Comparison of ENCODE assay signal across 1 cellular context in the genomic region with DNA sequence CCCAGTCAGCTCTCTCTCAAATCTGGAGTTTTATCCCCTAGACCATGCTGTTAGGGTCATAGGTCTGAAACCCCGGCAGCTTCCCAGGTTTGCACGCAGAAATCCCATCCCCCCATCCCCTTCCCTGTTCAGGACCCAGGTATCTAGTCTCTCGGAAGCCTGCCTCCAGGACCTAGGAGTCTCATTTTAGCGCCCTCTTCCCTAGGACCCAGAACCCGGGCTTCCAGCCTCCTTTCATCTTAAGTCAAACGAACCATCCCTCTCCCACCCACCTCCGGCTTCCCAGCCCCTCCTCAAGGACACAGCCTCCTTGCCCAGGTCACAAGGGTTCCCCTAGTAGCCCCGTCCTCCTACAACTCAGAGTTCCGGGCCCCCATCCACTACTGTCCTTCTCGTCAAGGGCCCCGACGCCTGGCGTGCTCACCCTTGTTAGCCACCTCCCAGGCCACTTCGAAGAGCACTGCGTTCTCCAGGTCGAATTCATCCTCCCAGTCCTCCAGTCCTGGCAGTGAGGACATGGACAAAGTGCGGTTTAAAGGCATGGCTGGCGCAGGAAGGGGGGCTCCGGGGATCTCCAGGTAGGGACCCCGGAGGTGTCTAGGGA.
TF ChIP-seq lines count a peak whose summit lies in the region.

No MANE protein-coding gene starts in this region.

TF ChIP-seq in HCT116, 20 proteins besides CTCF, POLR2A, EP300 and RAD21:
- TF ChIP-seq EGR1 (IDR thresholded peaks at IDR 0.05; ENCODE audit: low read depth) (no peak), SRF (IDR thresholded peaks at IDR 0.05; ENCODE audit: low read depth) (no peak), YY1 (IDR thresholded peaks at IDR 0.05; ENCODE audit: extremely low read depth, insufficient replicate concordance, low read depth, low read length) (no peak), EZH2 (IDR thresholded peaks at IDR 0.05) (no peak), TCF7L2 (IDR thresholded peaks at IDR 0.05; ENCODE audit: borderline replicate concordance, extremely low read depth, insufficient read depth, insufficient read length) (no peak), EZH2phosphoT487 (IDR thresholded peaks at IDR 0.05; ENCODE audit: borderline replicate concordance) (no peak), ATF3 (IDR thresholded peaks at IDR 0.05) (no peak), FOSL1 (IDR thresholded peaks at IDR 0.05; ENCODE audit: low read depth) (no peak), ELF1 (IDR thresholded peaks at IDR 0.05; ENCODE audit: borderline replicate concordance, low read depth) (no peak), JUND (IDR thresholded peaks at IDR 0.05) (no peak), CEBPB (IDR thresholded peaks at IDR 0.05; ENCODE audit: low read depth) (no peak)
- TF ChIP-seq, protein P1, sequence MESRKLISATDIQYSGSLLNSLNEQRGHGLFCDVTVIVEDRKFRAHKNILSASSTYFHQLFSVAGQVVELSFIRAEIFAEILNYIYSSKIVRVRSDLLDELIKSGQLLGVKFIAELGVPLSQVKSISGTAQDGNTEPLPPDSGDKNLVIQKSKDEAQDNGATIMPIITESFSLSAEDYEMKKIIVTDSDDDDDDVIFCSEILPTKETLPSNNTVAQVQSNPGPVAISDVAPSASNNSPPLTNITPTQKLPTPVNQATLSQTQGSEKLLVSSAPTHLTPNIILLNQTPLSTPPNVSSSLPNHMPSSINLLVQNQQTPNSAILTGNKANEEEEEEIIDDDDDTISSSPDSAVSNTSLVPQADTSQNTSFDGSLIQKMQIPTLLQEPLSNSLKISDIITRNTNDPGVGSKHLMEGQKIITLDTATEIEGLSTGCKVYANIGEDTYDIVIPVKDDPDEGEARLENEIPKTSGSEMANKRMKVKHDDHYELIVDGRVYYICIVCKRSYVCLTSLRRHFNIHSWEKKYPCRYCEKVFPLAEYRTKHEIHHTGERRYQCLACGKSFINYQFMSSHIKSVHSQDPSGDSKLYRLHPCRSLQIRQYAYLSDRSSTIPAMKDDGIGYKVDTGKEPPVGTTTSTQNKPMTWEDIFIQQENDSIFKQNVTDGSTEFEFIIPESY (IDR thresholded peaks at IDR 0.05; ENCODE audit: extremely low read depth, insufficient replicate concordance, low read length): no peak
- TF ChIP-seq, protein P2, sequence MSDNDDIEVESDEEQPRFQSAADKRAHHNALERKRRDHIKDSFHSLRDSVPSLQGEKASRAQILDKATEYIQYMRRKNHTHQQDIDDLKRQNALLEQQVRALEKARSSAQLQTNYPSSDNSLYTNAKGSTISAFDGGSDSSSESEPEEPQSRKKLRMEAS (IDR thresholded peaks at IDR 0.05): no peak
- TF ChIP-seq, protein P3, sequence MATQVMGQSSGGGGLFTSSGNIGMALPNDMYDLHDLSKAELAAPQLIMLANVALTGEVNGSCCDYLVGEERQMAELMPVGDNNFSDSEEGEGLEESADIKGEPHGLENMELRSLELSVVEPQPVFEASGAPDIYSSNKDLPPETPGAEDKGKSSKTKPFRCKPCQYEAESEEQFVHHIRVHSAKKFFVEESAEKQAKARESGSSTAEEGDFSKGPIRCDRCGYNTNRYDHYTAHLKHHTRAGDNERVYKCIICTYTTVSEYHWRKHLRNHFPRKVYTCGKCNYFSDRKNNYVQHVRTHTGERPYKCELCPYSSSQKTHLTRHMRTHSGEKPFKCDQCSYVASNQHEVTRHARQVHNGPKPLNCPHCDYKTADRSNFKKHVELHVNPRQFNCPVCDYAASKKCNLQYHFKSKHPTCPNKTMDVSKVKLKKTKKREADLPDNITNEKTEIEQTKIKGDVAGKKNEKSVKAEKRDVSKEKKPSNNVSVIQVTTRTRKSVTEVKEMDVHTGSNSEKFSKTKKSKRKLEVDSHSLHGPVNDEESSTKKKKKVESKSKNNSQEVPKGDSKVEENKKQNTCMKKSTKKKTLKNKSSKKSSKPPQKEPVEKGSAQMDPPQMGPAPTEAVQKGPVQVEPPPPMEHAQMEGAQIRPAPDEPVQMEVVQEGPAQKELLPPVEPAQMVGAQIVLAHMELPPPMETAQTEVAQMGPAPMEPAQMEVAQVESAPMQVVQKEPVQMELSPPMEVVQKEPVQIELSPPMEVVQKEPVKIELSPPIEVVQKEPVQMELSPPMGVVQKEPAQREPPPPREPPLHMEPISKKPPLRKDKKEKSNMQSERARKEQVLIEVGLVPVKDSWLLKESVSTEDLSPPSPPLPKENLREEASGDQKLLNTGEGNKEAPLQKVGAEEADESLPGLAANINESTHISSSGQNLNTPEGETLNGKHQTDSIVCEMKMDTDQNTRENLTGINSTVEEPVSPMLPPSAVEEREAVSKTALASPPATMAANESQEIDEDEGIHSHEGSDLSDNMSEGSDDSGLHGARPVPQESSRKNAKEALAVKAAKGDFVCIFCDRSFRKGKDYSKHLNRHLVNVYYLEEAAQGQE (IDR thresholded peaks at IDR 0.05; ENCODE audit: low read depth): no peak
TF ChIP-seq in HCT116: peak in this region for 0.
